19 cellular contexts compared by ENCODE assay signal in genomic region chr16:81394416-81394815, GRCh38. TPM values are rescaled to one million over a fixed set of nuclear protein-coding genes. Genes with fewer than 3 reads are reported as not detected.
DNase-seq lines count a peak whose midpoint lies in the region; ATAC-seq and TF ChIP-seq lines count a peak whose summit lies in the region.
"Had no signal": no experiment of that assay in that cellular context is flagged by ENCODE, and none has a peak within 500 bp of the region (broad histone marks: within the 10 kb centered on the region; RNA-seq: fewer than 3 reads in every experiment).

No MANE protein-coding gene starts in this region.

- no peak overlapping the region for H3K4me3 ChIP-seq in left ventricle myocardium inferior
- H3K4me3 ChIP-seq in spleen, result no peak overlapping the region
- H3K4me3 ChIP-seq: GM12878 had no signal

- H3K27me3 ChIP-seq in left ventricle myocardium inferior (ENCODE audit: low read depth), result no peaks in the 10 kb centered on the region
- no peaks in the 10 kb centered on the region for H3K27me3 ChIP-seq in spleen (replicated peaks in 1 of 7)
- H3K27me3 ChIP-seq: BE2C had no signal

- H3K4me1 ChIP-seq in left ventricle myocardium inferior, result peaks cover 30% of the 10 kb centered on the region
- H3K4me1 ChIP-seq in spleen, result peaks cover 0 to 22% (median 5%) of the 10 kb centered on the region in 6 donors
- H3K4me1 ChIP-seq: BE2C had no signal

- ATAC-seq in GM21619 (IDR thresholded peaks at IDR 0.05; ENCODE audit: unreplicated experiment), result no peak
- ATAC-seq: GM12878 had no signal

- no peak for TF ChIP-seq POLR2A in spleen (IDR thresholded peaks at IDR 0.05)

- H3K36me3 ChIP-seq in left ventricle myocardium inferior (peaks cover 20% of the 10 kb centered on the region), spleen (peaks cover 0 to 23% (median 0%) of the 10 kb centered on the region in 6 donors)
- H3K36me3 ChIP-seq: BE2C had no signal

- H3K9me3 ChIP-seq in left ventricle myocardium inferior (replicated peaks) (peaks cover under 1% of the 10 kb centered on the region), spleen (peaks cover 0 to under 1% (median 0%) of the 10 kb centered on the region in 8 donors)
- H3K9me3 ChIP-seq: BE2C had no signal

- intact Hi-C loops in left ventricle myocardium inferior (cut with micrococcal nuclease) (no loop called here), cardiac septum (cut with DNase I) (no loop called here), spleen (cut with DNase I; ENCODE audit: low total_unique reads) (no loop called here)

- WGBS in spleen, 5 donors, result 85 to 89% (median 86%) methylated on average over 7 of the region's 7 CpGs

- H3K27ac ChIP-seq in left ventricle myocardium inferior (replicated peaks) (peak overlapping the region; percentile 76), spleen (peak overlapping the region in 5 of 8 donors; percentile 55 to 75 (median 60)), substantia nigra (ENCODE audit: low read depth, low read length, poor library complexity, severe bottlenecking) (no peak overlapping the region)

- DNase-seq in activated CD8-positive, alpha-beta memory T cell treated with anti-CD3 and anti-CD28 coated beads for 24 hours, result peak; percentile 28
- no peak for DNase-seq in activated CD8-positive, alpha-beta memory T cell treated with anti-CD3 and anti-CD28 coated beads, Interleukin-2, amount 50 U/mL, for 4 hours
- DNase-seq in left ventricle myocardium inferior (no peak), cardiac septum (ENCODE audit: low spot score) (no peak), spleen (no peak), substantia nigra (lab: John Stamatoyannopoulos, UW) (no peak)
- DNase-seq: 8988T; BE2C; C1 segment of cervical spinal cord; CD4-positive, CD25-positive, alpha-beta regulatory T cell; CD8-positive, alpha-beta memory T cell; COR-L47; DMS 273 treated with DMSO at 0.1 percent for 48 hours; DMS53; DND-41; EL; H9 had no signal

- TF ChIP-seq CTCF in left ventricle myocardium inferior (IDR thresholded peaks at IDR 0.05; ENCODE audit: borderline replicate concordance), result no peak
- TF ChIP-seq CTCF in spleen (IDR thresholded peaks at IDR 0.05 in 8 of 11, conservative IDR thresholded peaks at IDR 0.05 in 3 of 11), result no peak

RNA-seq across cellular contexts. Expression of gene CMIP, which starts 50.2 kb away (rescaled TPM):
- total RNA-seq in left ventricle myocardium inferior (11.2 TPM), cardiac septum (19.8 TPM), spleen (100 to 1,000 TPM in 1 of 7 donors, 10 to 100 TPM in 6; 49.9 to 107 (median 67.1) TPM)
- polyA plus RNA-seq in spleen, result 10 to 100 TPM in 1 of 3 donors, 1 to 10 TPM in 2; 6.0 to 11.8 (median 6.2) TPM
